Comparison of ENCODE assay signal across 8 cellular contexts in genomic region chr6:53547166-53547814, GRCh38. TPM values are rescaled to one million over a fixed set of nuclear protein-coding genes. Genes with fewer than 3 reads are reported as not detected.
DNase-seq lines count a peak whose midpoint lies in the region; ATAC-seq, FAIRE-seq and TF ChIP-seq lines count a peak whose summit lies in the region.

No MANE protein-coding gene starts in this region.

- peak overlapping the region; percentile 78 for H3K27ac Mint-ChIP-seq in T-helper 1 cell treated with Interleukin-12 subunit alpha and Interleukin-12 subunit beta and Interleukin-4 antibody, amounts not matched to agents 30 μg/mL and 1 μg/mL, for 36 hours

- H3K9me3 ChIP-seq in SJCRH30 (replicated peaks), result no peaks in the 10 kb centered on the region

- no peaks in the 10 kb centered on the region for H3K4me1 ChIP-seq in SJCRH30

- H3K4me3 ChIP-seq in SJCRH30, result peak overlapping the region; percentile 60
- H3K4me3 ChIP-seq in fibroblast of villous mesenchyme (ENCODE audit: low read depth, low read length), result peak overlapping the region; percentile 83
- H3K4me3 ChIP-seq in retinal pigment epithelial cell (ENCODE audit: low read length), result peak overlapping the region; percentile 86

- H3K4me3 Mint-ChIP-seq in T-helper 1 cell treated with Interleukin-12 subunit alpha and Interleukin-12 subunit beta and Interleukin-4 antibody, amounts not matched to agents 30 μg/mL and 1 μg/mL, for 36 hours, result peak overlapping the region; percentile 81

- H3K27ac ChIP-seq in SJCRH30, result no peak overlapping the region

- TF ChIP-seq CTCF in fibroblast of villous mesenchyme (IDR thresholded peaks at IDR 0.05; ENCODE audit: insufficient read depth, low read depth, low read length) (no peak), retinal pigment epithelial cell (conservative IDR thresholded peaks at IDR 0.05; ENCODE audit: low read depth, low read length) (no peak)

- peak; percentile 2 for ATAC-seq in HG03060 (IDR thresholded peaks at IDR 0.05; ENCODE audit: low read depth, unreplicated experiment)

- peaks cover 7% of the 10 kb centered on the region for H3K36me3 Mint-ChIP-seq in T-helper 1 cell treated with Interleukin-12 subunit alpha and Interleukin-12 subunit beta and Interleukin-4 antibody, amounts not matched to agents 30 μg/mL and 1 μg/mL, for 36 hours (ENCODE audit: low read depth)

- H3K27me3 ChIP-seq in SJCRH30, result no peaks in the 10 kb centered on the region

- no peaks in the 10 kb centered on the region for H3K36me3 ChIP-seq in SJCRH30

- peaks cover 39% of the 10 kb centered on the region for H3K4me1 Mint-ChIP-seq in T-helper 1 cell treated with Interleukin-12 subunit alpha and Interleukin-12 subunit beta and Interleukin-4 antibody, amounts not matched to agents 30 μg/mL and 1 μg/mL, for 36 hours (ENCODE audit: low read depth)

- peaks cover 21% of the 10 kb centered on the region for H3K27me3 Mint-ChIP-seq in T-helper 1 cell treated with Interleukin-12 subunit alpha and Interleukin-12 subunit beta and Interleukin-4 antibody, amounts not matched to agents 30 μg/mL and 1 μg/mL, for 36 hours (ENCODE audit: low read depth)

- FAIRE-seq in urothelium cell line (lab: Jason Lieb, UNC), result no peak

- DNase-seq in T-helper 1 cell, result no peak
- DNase-seq in SJCRH30, result peak in 1 of 2 experiments; percentile 1
- no peak for DNase-seq in fibroblast of villous mesenchyme (ENCODE audit: low read depth)
- no peak for DNase-seq in retinal pigment epithelial cell (ENCODE audit: low read depth)
- DNase-seq in urothelium cell line (ENCODE audit: low spot score), result no peak
- no peak for DNase-seq in NCI-H1105 treated with DMSO at 0.1 percent for 48 hours (lab: John Stamatoyannopoulos, UW)

- no peaks in the 10 kb centered on the region for H3K9me3 Mint-ChIP-seq in T-helper 1 cell treated with Interleukin-12 subunit alpha and Interleukin-12 subunit beta and Interleukin-4 antibody, amounts not matched to agents 30 μg/mL and 1 μg/mL, for 36 hours

RNA-seq across cellular contexts. Expression of gene GCLC, which starts 2.4 kb away (rescaled TPM):
- total RNA-seq in SJCRH30 (2014; rRNA removed; shearing (Covaris generic)), result 3.9 and 4.4 TPM in 2 replicates
- 25.8 and 36.3 TPM in 2 replicates for total RNA-seq in fibroblast of villous mesenchyme
